ENCODE assay signal across 8 cellular contexts in genomic region chr6:16669227-16669626, GRCh38.
DNase-seq lines count a peak whose midpoint lies in the region; ATAC-seq and TF ChIP-seq lines count a peak whose summit lies in the region.

No MANE protein-coding gene starts in this region.

- peak overlapping the region; percentile 33 for H3K27ac Mint-ChIP-seq in activated naive CD8-positive, alpha-beta T cell treated with anti-CD3 and anti-CD28 coated beads, Interleukin-2, amount 10 ng/mL, durations not matched to agents 7 days and 5 days

- H3K9me3 Mint-ChIP-seq in activated naive CD8-positive, alpha-beta T cell treated with anti-CD3 and anti-CD28 coated beads, Interleukin-2, amount 10 ng/mL, durations not matched to agents 7 days and 5 days = no peaks in the 10 kb centered on the region

- DNase-seq in GM12864 (ENCODE audit: low read depth) (peak; percentile 31), NCI-H524 treated with DMSO at 0.1 percent for 48 hours (lab: John Stamatoyannopoulos, UW) (no peak), HT-29 (ENCODE audit: low spot score) (no peak)
- DNase-seq in activated naive CD8-positive, alpha-beta T cell treated with anti-CD3 and anti-CD28 coated beads, Interleukin-2, amount 10 ng/mL, durations not matched to agents 7 days and 5 days = peak; percentile 37
- peak; percentile 18 to 42 for DNase-seq in stimulated activated CD4-positive, alpha-beta T cell treated with anti-CD3 and anti-CD28 coated beads, Interleukin-1b, Interleukin-23, amount 100 ng/mL, for 1 hour (ENCODE audit: low read depth in 2 of 2)

- TF ChIP-seq POLR2A in GM18505 (IDR thresholded peaks at IDR 0.05; ENCODE audit: borderline replicate concordance, extremely low read depth, insufficient read depth, insufficient read length) = no peak

- no peak for TF ChIP-seq CTCF in GM12864 (IDR thresholded peaks at IDR 0.05; ENCODE audit: low read depth, low read length, missing control alignments)

- H3K4me3 ChIP-seq in GM12864 (ENCODE audit: low read depth, low read length) = no peak overlapping the region

- H3K4me1 Mint-ChIP-seq in activated naive CD8-positive, alpha-beta T cell treated with anti-CD3 and anti-CD28 coated beads, Interleukin-2, amount 10 ng/mL, durations not matched to agents 7 days and 5 days = peaks cover 21% of the 10 kb centered on the region

- peak overlapping the region; percentile 14 for H3K4me3 Mint-ChIP-seq in activated naive CD8-positive, alpha-beta T cell treated with anti-CD3 and anti-CD28 coated beads, Interleukin-2, amount 10 ng/mL, durations not matched to agents 7 days and 5 days

- POLR2A ChIA-PET in activated naive CD8-positive, alpha-beta T cell treated with anti-CD3 and anti-CD28 coated beads, Interleukin-2, amount 10 ng/mL, durations not matched to agents 7 days and 5 days (lab: Charles Lee) = interaction anchor here (0.6 kb wide), 1 partner anchor 90 kb away, joined by 7 read pairs; no protein-coding TSS in a partner anchor

- peak; percentile 60 for ATAC-seq in SK-N-SH treated with all-trans-retinoic acid at 6 μM for 48 hours
- ATAC-seq in activated naive CD8-positive, alpha-beta T cell treated with anti-CD3 and anti-CD28 coated beads, Interleukin-2, amount 10 ng/mL, durations not matched to agents 7 days and 5 days (ENCODE audit: low read depth) = peak; percentile 82
- no peak for ATAC-seq in GM18505 (IDR thresholded peaks at IDR 0.05; ENCODE audit: unreplicated experiment)
- no peak for ATAC-seq in HG02588 (IDR thresholded peaks at IDR 0.05; ENCODE audit: unreplicated experiment)

- no peaks in the 10 kb centered on the region for H3K27me3 Mint-ChIP-seq in activated naive CD8-positive, alpha-beta T cell treated with anti-CD3 and anti-CD28 coated beads, Interleukin-2, amount 10 ng/mL, durations not matched to agents 7 days and 5 days

- peaks cover 19% of the 10 kb centered on the region for H3K36me3 Mint-ChIP-seq in activated naive CD8-positive, alpha-beta T cell treated with anti-CD3 and anti-CD28 coated beads, Interleukin-2, amount 10 ng/mL, durations not matched to agents 7 days and 5 days

TF ChIP-seq in SK-N-SH treated with all-trans-retinoic acid at 6 μM for 48 hours, 23 proteins besides CTCF, POLR2A, EP300 and RAD21:
- no peak for TF ChIP-seq ZNF70 (CRISPR knock-in tag; IDR thresholded peaks at IDR 0.05)
- TF ChIP-seq OSR1 (CRISPR knock-in tag; IDR thresholded peaks at IDR 0.05) = no peak
- no peak for TF ChIP-seq SNAI2 (CRISPR knock-in tag; IDR thresholded peaks at IDR 0.05)
- no peak for TF ChIP-seq TOX (CRISPR knock-in tag; IDR thresholded peaks at IDR 0.05; ENCODE audit: borderline replicate concordance)
- TF ChIP-seq, protein P1, sequence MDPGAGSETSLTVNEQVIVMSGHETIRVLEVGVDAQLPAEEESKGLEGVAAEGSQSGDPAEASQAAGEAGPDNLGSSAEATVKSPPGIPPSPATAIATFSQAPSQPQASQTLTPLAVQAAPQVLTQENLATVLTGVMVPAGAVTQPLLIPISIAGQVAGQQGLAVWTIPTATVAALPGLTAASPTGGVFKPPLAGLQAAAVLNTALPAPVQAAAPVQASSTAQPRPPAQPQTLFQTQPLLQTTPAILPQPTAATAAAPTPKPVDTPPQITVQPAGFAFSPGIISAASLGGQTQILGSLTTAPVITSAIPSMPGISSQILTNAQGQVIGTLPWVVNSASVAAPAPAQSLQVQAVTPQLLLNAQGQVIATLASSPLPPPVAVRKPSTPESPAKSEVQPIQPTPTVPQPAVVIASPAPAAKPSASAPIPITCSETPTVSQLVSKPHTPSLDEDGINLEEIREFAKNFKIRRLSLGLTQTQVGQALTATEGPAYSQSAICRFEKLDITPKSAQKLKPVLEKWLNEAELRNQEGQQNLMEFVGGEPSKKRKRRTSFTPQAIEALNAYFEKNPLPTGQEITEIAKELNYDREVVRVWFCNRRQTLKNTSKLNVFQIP (CRISPR knock-in tag; IDR thresholded peaks at IDR 0.05; ENCODE audit: borderline replicate concordance, low read depth) = no peak
- TF ChIP-seq ZNF8 (CRISPR knock-in tag; IDR thresholded peaks at IDR 0.05) = no peak
- no peak for TF ChIP-seq CREB5 (CRISPR knock-in tag; IDR thresholded peaks at IDR 0.05; ENCODE audit: low read depth)
- TF ChIP-seq TCF4 (CRISPR knock-in tag; IDR thresholded peaks at IDR 0.05; ENCODE audit: borderline replicate concordance) = no peak
- TF ChIP-seq, protein P2, sequence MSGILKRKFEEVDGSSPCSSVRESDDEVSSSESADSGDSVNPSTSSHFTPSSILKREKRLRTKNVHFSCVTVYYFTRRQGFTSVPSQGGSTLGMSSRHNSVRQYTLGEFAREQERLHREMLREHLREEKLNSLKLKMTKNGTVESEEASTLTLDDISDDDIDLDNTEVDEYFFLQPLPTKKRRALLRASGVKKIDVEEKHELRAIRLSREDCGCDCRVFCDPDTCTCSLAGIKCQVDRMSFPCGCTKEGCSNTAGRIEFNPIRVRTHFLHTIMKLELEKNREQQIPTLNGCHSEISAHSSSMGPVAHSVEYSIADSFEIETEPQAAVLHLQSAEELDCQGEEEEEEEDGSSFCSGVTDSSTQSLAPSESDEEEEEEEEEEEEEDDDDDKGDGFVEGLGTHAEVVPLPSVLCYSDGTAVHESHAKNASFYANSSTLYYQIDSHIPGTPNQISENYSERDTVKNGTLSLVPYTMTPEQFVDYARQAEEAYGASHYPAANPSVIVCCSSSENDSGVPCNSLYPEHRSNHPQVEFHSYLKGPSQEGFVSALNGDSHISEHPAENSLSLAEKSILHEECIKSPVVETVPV (CRISPR knock-in tag; IDR thresholded peaks at IDR 0.05) = no peak
- no peak for TF ChIP-seq ZC3H10 (CRISPR knock-in tag; IDR thresholded peaks at IDR 0.05)
- no peak for TF ChIP-seq ZFP3 (CRISPR knock-in tag; IDR thresholded peaks at IDR 0.05)
- no peak for TF ChIP-seq ARNTL (CRISPR knock-in tag; IDR thresholded peaks at IDR 0.05; ENCODE audit: borderline replicate concordance, low read depth)
- no peak for TF ChIP-seq RARB (CRISPR knock-in tag; IDR thresholded peaks at IDR 0.05)
- TF ChIP-seq, protein P3, sequence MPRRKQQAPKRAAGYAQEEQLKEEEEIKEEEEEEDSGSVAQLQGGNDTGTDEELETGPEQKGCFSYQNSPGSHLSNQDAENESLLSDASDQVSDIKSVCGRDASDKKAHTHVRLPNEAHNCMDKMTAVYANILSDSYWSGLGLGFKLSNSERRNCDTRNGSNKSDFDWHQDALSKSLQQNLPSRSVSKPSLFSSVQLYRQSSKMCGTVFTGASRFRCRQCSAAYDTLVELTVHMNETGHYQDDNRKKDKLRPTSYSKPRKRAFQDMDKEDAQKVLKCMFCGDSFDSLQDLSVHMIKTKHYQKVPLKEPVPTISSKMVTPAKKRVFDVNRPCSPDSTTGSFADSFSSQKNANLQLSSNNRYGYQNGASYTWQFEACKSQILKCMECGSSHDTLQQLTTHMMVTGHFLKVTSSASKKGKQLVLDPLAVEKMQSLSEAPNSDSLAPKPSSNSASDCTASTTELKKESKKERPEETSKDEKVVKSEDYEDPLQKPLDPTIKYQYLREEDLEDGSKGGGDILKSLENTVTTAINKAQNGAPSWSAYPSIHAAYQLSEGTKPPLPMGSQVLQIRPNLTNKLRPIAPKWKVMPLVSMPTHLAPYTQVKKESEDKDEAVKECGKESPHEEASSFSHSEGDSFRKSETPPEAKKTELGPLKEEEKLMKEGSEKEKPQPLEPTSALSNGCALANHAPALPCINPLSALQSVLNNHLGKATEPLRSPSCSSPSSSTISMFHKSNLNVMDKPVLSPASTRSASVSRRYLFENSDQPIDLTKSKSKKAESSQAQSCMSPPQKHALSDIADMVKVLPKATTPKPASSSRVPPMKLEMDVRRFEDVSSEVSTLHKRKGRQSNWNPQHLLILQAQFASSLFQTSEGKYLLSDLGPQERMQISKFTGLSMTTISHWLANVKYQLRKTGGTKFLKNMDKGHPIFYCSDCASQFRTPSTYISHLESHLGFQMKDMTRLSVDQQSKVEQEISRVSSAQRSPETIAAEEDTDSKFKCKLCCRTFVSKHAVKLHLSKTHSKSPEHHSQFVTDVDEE (CRISPR knock-in tag; IDR thresholded peaks at IDR 0.05) = no peak
- TF ChIP-seq BACH2 (CRISPR knock-in tag; IDR thresholded peaks at IDR 0.05; ENCODE audit: borderline replicate concordance) = no peak
- TF ChIP-seq ZNF565 (CRISPR knock-in tag; conservative IDR thresholded peaks at IDR 0.05; ENCODE audit: low read depth) = no peak
- no peak for TF ChIP-seq ZFP30 (CRISPR knock-in tag; IDR thresholded peaks at IDR 0.05)
- no peak for TF ChIP-seq PATZ1 (CRISPR knock-in tag; IDR thresholded peaks at IDR 0.05; ENCODE audit: borderline replicate concordance)
- TF ChIP-seq ESRRG (CRISPR knock-in tag; IDR thresholded peaks at IDR 0.05) = no peak

Comparison
In these comparisons a context has a peak if more than half of its experiments do, and no peak if none do; other contexts are left out.
1. DNase-seq: peak in GM12864 (single experiment), activated naive CD8-positive, alpha-beta T cell treated with anti-CD3 and anti-CD28 coated beads, Interleukin-2, amount 10 ng/mL, durations not matched to agents 7 days and 5 days (single experiment) and stimulated activated CD4-positive, alpha-beta T cell treated with anti-CD3 and anti-CD28 coated beads, Interleukin-1b, Interleukin-23, amount 100 ng/mL, for 1 hour (2 of 2); none in NCI-H524 treated with DMSO at 0.1 percent for 48 hours (single experiment) and HT-29 (single experiment).
2. ATAC-seq: peak in SK-N-SH treated with all-trans-retinoic acid at 6 μM for 48 hours (single experiment) and activated naive CD8-positive, alpha-beta T cell treated with anti-CD3 and anti-CD28 coated beads, Interleukin-2, amount 10 ng/mL, durations not matched to agents 7 days and 5 days (single experiment); none in GM18505 (single experiment) and HG02588 (single experiment).